Comparison of ENCODE assay signal across 17 cellular contexts in the genomic region with DNA sequence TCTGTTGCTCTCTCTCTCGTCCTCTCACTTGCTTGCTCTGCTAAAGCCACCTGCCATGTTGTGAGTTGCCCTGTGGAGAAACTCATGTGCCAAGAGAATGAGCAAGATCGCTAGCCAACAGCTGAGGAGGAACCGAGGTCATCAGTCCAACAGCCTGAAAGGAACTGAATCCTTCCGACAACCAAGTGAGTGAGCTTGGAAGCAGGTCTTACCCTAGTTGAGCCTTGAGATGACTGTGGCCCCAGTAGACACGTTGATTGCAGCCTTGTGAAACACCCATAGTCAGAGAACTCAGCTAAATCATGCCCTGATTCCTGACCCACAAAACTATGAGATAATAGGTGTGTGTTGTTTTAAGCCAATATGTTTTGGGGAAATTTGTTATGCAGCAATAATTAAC.
"Had no signal": no experiment of that assay in that cellular context is flagged by ENCODE, and none has a peak within 500 bp of the region (broad histone marks: within the 10 kb centered on the region; RNA-seq: fewer than 3 reads in every experiment).

No MANE protein-coding gene starts in this region.

- H3K9me3 ChIP-seq: testis had no signal

- DNase-seq: foreskin melanocyte; head of caudate nucleus; hippocampal formation; left colon; mammary epithelial cell; naive thymus-derived CD4-positive, alpha-beta T cell; nephron progenitor cell; posterior cingulate gyrus; spleen; stimulated activated CD4-positive, alpha-beta T cell treated with anti-CD3 and anti-CD28 coated beads, Interleukin-15, amount 100 ng/mL, for 24 hours; stimulated activated CD4-positive, alpha-beta T cell treated with anti-CD3 and anti-CD28 coated beads, Interleukin-1b, Interleukin-23, amount 100 ng/mL, for 48 hours; stimulated activated CD4-positive, alpha-beta T cell treated with anti-CD3 and anti-CD28 coated beads, Interleukin-4, amount 100 ng/mL, for 24 hours; stimulated activated naive CD8-positive, alpha-beta T cell treated with anti-CD3 and anti-CD28 coated beads, Interleukin-15, amount 100 ng/mL, for 72 hours; testis had no signal

- H3K36me3 ChIP-seq: spleen, tibial nerve had no signal

- H3K27me3 ChIP-seq: spleen, testis, tibial nerve had no signal

- H3K27me3 Mint-ChIP-seq: stimulated activated memory B cell treated with anti-CD40 and anti-IgM and Interleukin-4, amounts not matched to agents 10 μg/mL and 1 μg/mL and 100 μg/mL, for 72 hours had no signal

- H3K4me3 Mint-ChIP-seq: naive thymus-derived CD4-positive, alpha-beta T cell; nephron progenitor cell; stimulated activated memory B cell treated with anti-CD40 and anti-IgM and Interleukin-4, amounts not matched to agents 10 μg/mL and 1 μg/mL and 100 μg/mL, for 72 hours; stimulated activated naive CD8-positive, alpha-beta T cell treated with anti-CD3 and anti-CD28 coated beads, Interleukin-15, amount 100 ng/mL, for 72 hours had no signal

- H3K4me1 ChIP-seq: testis had no signal

- ATAC-seq: left colon; naive thymus-derived CD4-positive, alpha-beta T cell; sciatic nerve; stimulated activated memory B cell treated with anti-CD40 and anti-IgM and Interleukin-4, amounts not matched to agents 10 μg/mL and 1 μg/mL and 100 μg/mL, for 72 hours; stimulated activated naive CD8-positive, alpha-beta T cell treated with anti-CD3 and anti-CD28 coated beads, Interleukin-15, amount 100 ng/mL, for 72 hours had no signal

- H3K27ac ChIP-seq: spleen, testis, tibial nerve had no signal

- H3K4me3 ChIP-seq: spleen, testis, tibial nerve had no signal

- H3K27ac Mint-ChIP-seq: naive thymus-derived CD4-positive, alpha-beta T cell; nephron progenitor cell; stimulated activated memory B cell treated with anti-CD40 and anti-IgM and Interleukin-4, amounts not matched to agents 10 μg/mL and 1 μg/mL and 100 μg/mL, for 72 hours; stimulated activated naive CD8-positive, alpha-beta T cell treated with anti-CD3 and anti-CD28 coated beads, Interleukin-15, amount 100 ng/mL, for 72 hours had no signal
